Comparison of ENCODE assay signal across 8 cellular contexts in the genomic region with DNA sequence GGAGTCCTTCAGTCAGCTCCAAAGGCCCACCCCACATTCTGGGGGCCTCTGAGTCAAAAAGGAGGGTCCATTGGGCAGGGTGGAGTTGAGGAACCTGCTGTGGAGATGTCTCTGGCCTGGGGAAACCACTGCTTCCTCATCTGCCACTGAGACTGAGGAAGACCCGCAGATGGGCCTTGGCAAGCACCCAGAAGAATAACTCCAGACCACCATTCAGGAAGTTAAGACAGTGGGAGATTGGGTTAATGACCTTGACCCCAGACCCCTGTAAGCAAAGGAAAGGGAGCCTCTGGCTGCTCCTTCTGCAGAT. TPM values are rescaled to one million over a fixed set of nuclear protein-coding genes. Genes with fewer than 3 reads are reported as not detected.
DNase-seq lines count a peak whose midpoint lies in the region; ATAC-seq, FAIRE-seq and TF ChIP-seq lines count a peak whose summit lies in the region.
"Had no signal": no experiment of that assay in that cellular context is flagged by ENCODE, and none has a peak within 500 bp of the region (broad histone marks: within the 10 kb centered on the region; RNA-seq: fewer than 3 reads in every experiment).

No MANE protein-coding gene starts in this region.

- TF ChIP-seq EP300 in neural cell (conservative IDR thresholded peaks at IDR 0.05; ENCODE audit: poor library complexity, severe bottlenecking), result no peak

- H3K27me3 ChIP-seq in DOHH2 (ENCODE audit: control insufficient read depth, low read length) (no peaks in the 10 kb centered on the region), Karpas-422 (ENCODE audit: low read length) (no peaks in the 10 kb centered on the region), neural cell (ENCODE audit: insufficient read depth, low read depth, low read length) (no peaks in the 10 kb centered on the region)

- peak overlapping the region; percentile 59 for H3K9ac ChIP-seq in Karpas-422 (ENCODE audit: low read length)
- no peak overlapping the region for H3K9ac ChIP-seq in neural cell (ENCODE audit: low read length)

- ATAC-seq in activated T-helper 17 cell treated with anti-CD3 and anti-CD28 coated beads, Interleukin-2, amount 50 U/mL, for 72 hours (replicated peaks), result no peak

- H2AFZ ChIP-seq in Karpas-422 (ENCODE audit: low read length), result no peak overlapping the region; the same call in 1 of the 2 replicates
- H2AFZ ChIP-seq in neural cell (ENCODE audit: low read depth, low read length), result no peak overlapping the region

- H3K9me3 ChIP-seq in DOHH2 (ENCODE audit: control insufficient read depth, insufficient read depth, low read length) (no peaks in the 10 kb centered on the region), Karpas-422 (ENCODE audit: low read length) (no peaks in the 10 kb centered on the region), neural cell (ENCODE audit: low read length) (no peaks in the 10 kb centered on the region)

- H3K4me3 ChIP-seq in DOHH2 (ENCODE audit: low read length), result peak overlapping the region; percentile 81
- H3K4me3 ChIP-seq in Karpas-422 (ENCODE audit: low read length), result peak overlapping the region; percentile 64; the same call in 1 of the 2 replicates
- peak overlapping the region; percentile 59 for H3K4me3 ChIP-seq in neural cell (ENCODE audit: low read length)

- H3K36me3 ChIP-seq in DOHH2 (ENCODE audit: control insufficient read depth, low read length), result no peaks in the 10 kb centered on the region
- no peaks in the 10 kb centered on the region for H3K36me3 ChIP-seq in Karpas-422 (ENCODE audit: insufficient read depth, low read length)
- no peaks in the 10 kb centered on the region for H3K36me3 ChIP-seq in neural cell (ENCODE audit: insufficient read depth, low read length)

- H3F3A ChIP-seq in DOHH2 (ENCODE audit: control insufficient read depth, insufficient read depth), result no peaks in the 10 kb centered on the region
- H3F3A ChIP-seq in neural cell (ENCODE audit: insufficient read depth, low read length, poor library complexity, severe bottlenecking), result no peaks in the 10 kb centered on the region

- FAIRE-seq in frontal cortex (lab: Jason Lieb, UNC), result no peak

- H3K27ac ChIP-seq in DOHH2 (ENCODE audit: low read depth, low read length), result no peak overlapping the region
- no peak overlapping the region for H3K27ac ChIP-seq in Karpas-422 (ENCODE audit: low read length)
- no peak overlapping the region for H3K27ac ChIP-seq in neural cell (ENCODE audit: low read length)

- TF ChIP-seq RAD21 in neural cell (conservative IDR thresholded peaks at IDR 0.05), result no peak

- no peaks in the 10 kb centered on the region for H4K20me1 ChIP-seq in DOHH2 (ENCODE audit: control insufficient read depth, insufficient read depth, low read depth, low read length)
- H4K20me1 ChIP-seq in Karpas-422 (ENCODE audit: insufficient read depth, low read depth, low read length), result no peaks in the 10 kb centered on the region
- H4K20me1 ChIP-seq in neural cell (ENCODE audit: insufficient read depth), result no peaks in the 10 kb centered on the region

- H3K9me3 Mint-ChIP-seq in activated T-helper 17 cell treated with anti-CD3 and anti-CD28 coated beads, Interleukin-2, amount 50 U/mL, for 72 hours, result no peaks in the 10 kb centered on the region
- H3K9me3 Mint-ChIP-seq: HFFc6 had no signal

- no peaks in the 10 kb centered on the region for H3K27me3 Mint-ChIP-seq in activated T-helper 17 cell treated with anti-CD3 and anti-CD28 coated beads, Interleukin-2, amount 50 U/mL, for 72 hours

- H3K4me1 ChIP-seq in DOHH2 (ENCODE audit: control insufficient read depth, low read length), result peaks cover 10% of the 10 kb centered on the region
- peaks cover 5% of the 10 kb centered on the region for H3K4me1 ChIP-seq in Karpas-422 (ENCODE audit: low read length)

- H3K4me2 ChIP-seq in DOHH2 (ENCODE audit: low read length), result peak overlapping the region; percentile 76
- peak overlapping the region; percentile 73 for H3K4me2 ChIP-seq in Karpas-422 (ENCODE audit: low read depth, low read length, poor library complexity, severe bottlenecking)
- H3K4me2 ChIP-seq in neural cell (ENCODE audit: low read length), result no peak overlapping the region

- no peak for TF ChIP-seq CTCF in DOHH2 (IDR thresholded peaks at IDR 0.05; ENCODE audit: low read depth, low read length, poor library complexity, severe bottlenecking)
- no peak for TF ChIP-seq CTCF in neural cell (IDR thresholded peaks at IDR 0.05; ENCODE audit: poor library complexity, severe bottlenecking)

- no peak for DNase-seq in Karpas-422
- DNase-seq in COLO829 (ENCODE audit: low spot score), result no peak
- no peak for DNase-seq in G401 (ENCODE audit: low spot score)
- no peak for DNase-seq in frontal cortex (ENCODE audit: low spot score in 2 of 2)

- no peaks in the 10 kb centered on the region for H3K36me3 Mint-ChIP-seq in activated T-helper 17 cell treated with anti-CD3 and anti-CD28 coated beads, Interleukin-2, amount 50 U/mL, for 72 hours (ENCODE audit: low read depth)

- H3K9me2 ChIP-seq in DOHH2 (replicated peaks; ENCODE audit: control insufficient read depth, low read length) (no peaks in the 10 kb centered on the region), Karpas-422 (replicated peaks; ENCODE audit: insufficient read depth, low read length) (no peaks in the 10 kb centered on the region), neural cell (ENCODE audit: insufficient read depth, low read length) (no peaks in the 10 kb centered on the region)

- H3K4me1 Mint-ChIP-seq in activated T-helper 17 cell treated with anti-CD3 and anti-CD28 coated beads, Interleukin-2, amount 50 U/mL, for 72 hours, result peaks cover 6% of the 10 kb centered on the region

- H3K79me2 ChIP-seq in DOHH2 (ENCODE audit: control insufficient read depth, low read length), result no peaks in the 10 kb centered on the region
- H3K79me2 ChIP-seq in Karpas-422 (ENCODE audit: low read length), result no peaks in the 10 kb centered on the region
- H3K79me2 ChIP-seq in neural cell (replicated peaks; ENCODE audit: insufficient read depth, low read length), result no peaks in the 10 kb centered on the region

- in situ Hi-C loops in G401 (cut with HindIII; ENCODE audit: low sequenced_read_pairs), result no loop called here

- H3K27ac Mint-ChIP-seq in activated T-helper 17 cell treated with anti-CD3 and anti-CD28 coated beads, Interleukin-2, amount 50 U/mL, for 72 hours, result no peak overlapping the region
- H3K27ac Mint-ChIP-seq: HFFc6 had no signal

- peak overlapping the region; percentile 81 for H3K4me3 Mint-ChIP-seq in activated T-helper 17 cell treated with anti-CD3 and anti-CD28 coated beads, Interleukin-2, amount 50 U/mL, for 72 hours

TF ChIP-seq in neural cell, 6 proteins besides CTCF, POLR2A, EP300 and RAD21:
- TF ChIP-seq EZH2 (IDR thresholded peaks at IDR 0.05; ENCODE audit: borderline replicate concordance, insufficient read depth, low read length, poor library complexity, severe bottlenecking), result no peak
- no peak for TF ChIP-seq TAF1 (IDR thresholded peaks at IDR 0.05; ENCODE audit: low read depth)
- TF ChIP-seq REST (IDR thresholded peaks at IDR 0.05; ENCODE audit: borderline replicate concordance), result no peak
- no peak for TF ChIP-seq MXI1 (conservative IDR thresholded peaks at IDR 0.05; ENCODE audit: poor library complexity, severe bottlenecking)
- no peak for TF ChIP-seq POLR2AphosphoS5 (IDR thresholded peaks at IDR 0.05)
- no peak for TF ChIP-seq SMC3 (conservative IDR thresholded peaks at IDR 0.05; ENCODE audit: poor library complexity)

RNA-seq across cellular contexts. Expression of gene HSD17B10, which starts 8.1 kb away (rescaled TPM):
- 115 and 158 TPM in 2 replicates for total RNA-seq in Karpas-422 (2014; rRNA removed; shearing (Covaris generic); ENCODE audit: low replicate concordance)
- total RNA-seq in activated T-helper 17 cell treated with anti-CD3 and anti-CD28 coated beads, Interleukin-2, amount 50 U/mL, for 72 hours, result 100 to 1,000 TPM in 1 of 2 donors, 10 to 100 TPM in 1; 52.3 to 149 TPM
- 111 and 112 TPM in 2 replicates for polyA plus RNA-seq in neural cell
- polyA minus RNA-seq in neural cell, result 43.5 and 52.8 TPM in 2 replicates
- total RNA-seq in G401 (2014; rRNA removed; shearing (Covaris generic)), result 190 and 203 TPM in 2 replicates
- total RNA-seq in frontal cortex, result 31.0 TPM

RNA-seq across cellular contexts. Expression of gene RIBC1, which starts 19.6 kb away (rescaled TPM):
- 0.40 and 0.89 TPM in 2 replicates for total RNA-seq in Karpas-422 (2014; rRNA removed; shearing (Covaris generic); ENCODE audit: low replicate concordance)
- under 1 TPM; 0.71 to 0.74 TPM for total RNA-seq in activated T-helper 17 cell treated with anti-CD3 and anti-CD28 coated beads, Interleukin-2, amount 50 U/mL, for 72 hours
- polyA plus RNA-seq in neural cell, result 0.84 and 2.2 TPM in 2 replicates
- polyA minus RNA-seq in neural cell, result 0.69 and 1.2 TPM in 2 replicates
- total RNA-seq in G401 (2014; rRNA removed; shearing (Covaris generic)), result 1.4 and 3.5 TPM in 2 replicates
- total RNA-seq in frontal cortex, result 0.41 TPM

RNA-seq across cellular contexts. Expression of gene SMC1A, which starts 19.8 kb away (rescaled TPM):
- 15.7 and 25.0 TPM in 2 replicates for total RNA-seq in Karpas-422 (2014; rRNA removed; shearing (Covaris generic); ENCODE audit: low replicate concordance)
- 100 to 1,000 TPM in 1 of 2 donors, 10 to 100 TPM in 1; 77.6 to 124 TPM for total RNA-seq in activated T-helper 17 cell treated with anti-CD3 and anti-CD28 coated beads, Interleukin-2, amount 50 U/mL, for 72 hours
- polyA plus RNA-seq in neural cell, result 11.4 and 12.2 TPM in 2 replicates
- 35.8 and 46.3 TPM in 2 replicates for polyA minus RNA-seq in neural cell
- 5.7 and 24.8 TPM in 2 replicates for total RNA-seq in G401 (2014; rRNA removed; shearing (Covaris generic))
- 13.9 TPM for total RNA-seq in frontal cortex
